8 cellular contexts compared by ENCODE assay signal in genomic region chr7:98168181-98168903, GRCh38. TPM values are rescaled to one million over a fixed set of nuclear protein-coding genes. Genes with fewer than 3 reads are reported as not detected.
DNase-seq lines count a peak whose midpoint lies in the region; ATAC-seq and TF ChIP-seq lines count a peak whose summit lies in the region.

No MANE protein-coding gene starts in this region.

- TF ChIP-seq POLR2A in adrenal gland (IDR thresholded peaks at IDR 0.05) (no peak), sigmoid colon (IDR thresholded peaks at IDR 0.05) (no peak)

- no peak overlapping the region for H3K27ac ChIP-seq in CD4-positive, alpha-beta T cell (ENCODE audit: low read depth, low read length)
- H3K27ac ChIP-seq in adrenal gland (no peak overlapping the region), left ventricle myocardium inferior (replicated peaks) (no peak overlapping the region), sigmoid colon (no peak overlapping the region)

- CTCF ChIA-PET in CD4-positive, alpha-beta T cell (lab: Charles Lee), result interaction anchor here (0.6 to 2.4 kb wide), 17 partner anchors 10 to 478 kb away, joined by 3 to 39 read pairs (median 4); partner anchors contain the start of gene LMTK2

- peak; percentile 70 for ATAC-seq in CD4-positive, alpha-beta T cell (ENCODE audit: poor library complexity)
- ATAC-seq in GM19372 (IDR thresholded peaks at IDR 0.05; ENCODE audit: low read depth, unreplicated experiment), result peak; percentile 53

- peak overlapping the region; percentile 30 for H3K27ac Mint-ChIP-seq in CD4-positive, alpha-beta T cell

- POLR2A ChIA-PET in CD4-positive, alpha-beta T cell (lab: Charles Lee), result interaction anchor here (0.7 to 2.0 kb wide), 3 partner anchors 34 to 147 kb away, joined by 3 to 8 read pairs (median 5); no protein-coding TSS in a partner anchor

- TF ChIP-seq CTCF in CD4-positive, alpha-beta T cell (IDR thresholded peaks at IDR 0.05), result peak; percentile 78
- TF ChIP-seq CTCF in LNCaP clone FGC (IDR thresholded peaks at IDR 0.05; ENCODE audit: control insufficient read depth, extremely low read depth, insufficient read depth) (peak; percentile 81), adrenal gland (IDR thresholded peaks at IDR 0.05) (peak; percentile 75 to 91 (median 84)), left ventricle myocardium inferior (IDR thresholded peaks at IDR 0.05; ENCODE audit: borderline replicate concordance) (peak; percentile 90), sigmoid colon (IDR thresholded peaks at IDR 0.05) (peak; percentile 55 to 83 (median 61))

- no peak for TF ChIP-seq EP300 in sigmoid colon (IDR thresholded peaks at IDR 0.05)

- H3K36me3 Mint-ChIP-seq in CD4-positive, alpha-beta T cell (ENCODE audit: low read depth), result peaks cover 30% of the 10 kb centered on the region

- H3K9me3 Mint-ChIP-seq in CD4-positive, alpha-beta T cell, result no peaks in the 10 kb centered on the region

- H3K4me1 Mint-ChIP-seq in CD4-positive, alpha-beta T cell (ENCODE audit: low read depth), result peaks cover 25% of the 10 kb centered on the region

- no peaks in the 10 kb centered on the region for H3K9me3 ChIP-seq in CD4-positive, alpha-beta T cell (ENCODE audit: control insufficient read depth, low read length)
- H3K9me3 ChIP-seq in adrenal gland (replicated peaks in 1 of 3), result no peaks in the 10 kb centered on the region
- no peaks in the 10 kb centered on the region for H3K9me3 ChIP-seq in left ventricle myocardium inferior (replicated peaks)
- no peaks in the 10 kb centered on the region for H3K9me3 ChIP-seq in sigmoid colon

- H3K4me1 ChIP-seq in adrenal gland (replicated peaks in 1 of 2), result peaks cover 8 to 12% of the 10 kb centered on the region in 2 donors
- H3K4me1 ChIP-seq in left ventricle myocardium inferior, result peaks cover 29% of the 10 kb centered on the region
- peaks cover 0 to 15% (median 12%) of the 10 kb centered on the region in 4 donors for H3K4me1 ChIP-seq in sigmoid colon

- no peak overlapping the region for H3K4me3 Mint-ChIP-seq in CD4-positive, alpha-beta T cell

- 60 to 66% (median 63%) methylated on average over 17 of the region's 17 CpGs for WGBS in adrenal gland, 4 donors
- WGBS in sigmoid colon, 2 donors, result 63 to 74% methylated on average over 17 of the region's 17 CpGs

- no peak overlapping the region for H3K4me3 ChIP-seq in LNCaP clone FGC (ENCODE audit: low read depth, low read length)
- H3K4me3 ChIP-seq in adrenal gland, result no peak overlapping the region
- no peak overlapping the region for H3K4me3 ChIP-seq in left ventricle myocardium inferior
- H3K4me3 ChIP-seq in sigmoid colon, result no peak overlapping the region

- intact Hi-C loops in CD4-positive, alpha-beta T cell (cut with DNase I, micrococcal nuclease), result loop anchor here (1.0 kb wide), 2 partner anchors 62 to 147 kb away; partner anchors contain the start of gene LMTK2 (in 2 of the 2)
- intact Hi-C loops in adrenal gland (cut with DNase I), result loop anchor here (1.0 to 5.0 kb wide), 4 partner anchors 62 to 146 kb away; partner anchors contain the start of gene LMTK2 (in 2 of the 2)
- intact Hi-C loops in left ventricle myocardium inferior (cut with micrococcal nuclease), result loop anchor here (5.0 kb wide), 2 partner anchors 61 to 146 kb away; partner anchors contain the start of gene LMTK2
- intact Hi-C loops in sigmoid colon (cut with DNase I), result loop anchor here (1.0 to 2.0 kb wide), 2 partner anchors 62 to 148 kb away; partner anchors contain the start of gene LMTK2

- no peaks in the 10 kb centered on the region for H3K27me3 ChIP-seq in CD4-positive, alpha-beta T cell (ENCODE audit: control insufficient read depth, insufficient read depth, low read length)
- H3K27me3 ChIP-seq in adrenal gland (no peaks in the 10 kb centered on the region), left ventricle myocardium inferior (ENCODE audit: low read depth) (no peaks in the 10 kb centered on the region), sigmoid colon (no peaks in the 10 kb centered on the region)

- peak; percentile 32 to 64 (median 54) for DNase-seq in CD4-positive, alpha-beta T cell
- DNase-seq in LNCaP clone FGC (ENCODE audit: low read depth) (peak; percentile 73), SKM-1 (lab: John Stamatoyannopoulos, UW; ENCODE audit: unreplicated experiment) (peak; percentile 11), adrenal gland (peak; percentile 45 to 85 (median 64)), left ventricle myocardium inferior (no peak), sigmoid colon (no peak), cortex of kidney (lab: John Stamatoyannopoulos, UW) (no peak)

- H3K36me3 ChIP-seq in adrenal gland (replicated peaks in 1 of 2) (peaks cover 0 to 18% of the 10 kb centered on the region in 2 donors), left ventricle myocardium inferior (peaks cover 19% of the 10 kb centered on the region), sigmoid colon (peaks cover 0 to 19% (median 0%) of the 10 kb centered on the region in 4 donors)

- H3K27me3 Mint-ChIP-seq in CD4-positive, alpha-beta T cell, result no peaks in the 10 kb centered on the region

RNA-seq across cellular contexts. Expression of gene BHLHA15, which starts 42.9 kb away (rescaled TPM):
- not detected for total RNA-seq in CD4-positive, alpha-beta T cell
- 1 to 10 TPM in 3 of 8 donors, not detected in 5; 1.4 to 3.6 (median 1.9) TPM for total RNA-seq in adrenal gland
- under 1 TPM in 1 of 3 donors, not detected in 2; 0.57 TPM for polyA plus RNA-seq in adrenal gland
- total RNA-seq in left ventricle myocardium inferior, result not detected
- total RNA-seq in sigmoid colon, result not detected
- polyA plus RNA-seq in sigmoid colon, result 1 to 10 TPM in 2 of 3 donors, not detected in 1; 1.2 to 1.4 TPM

Comparison
In these comparisons a context has a peak if more than half of its experiments do, and no peak if none do; other contexts are left out.
1. DNase-seq: peak in CD4-positive, alpha-beta T cell (10 of 10), LNCaP clone FGC (single experiment), SKM-1 (single experiment) and adrenal gland (7 of 7); none in left ventricle myocardium inferior (single experiment), sigmoid colon (single experiment) and cortex of kidney (single experiment).
2. Peak in every context shown above with its lines, with median percentiles within 50 percentile points of each other: CTCF ChIP-seq.